ENCODE assay signal across 21 cellular contexts in genomic region chr6:19354181-19354580, GRCh38.
"Had no signal": no experiment of that assay in that cellular context is flagged by ENCODE, and none has a peak within 500 bp of the region (broad histone marks: within the 10 kb centered on the region; RNA-seq: fewer than 3 reads in every experiment).

No MANE protein-coding gene starts in this region.

- H3K27me3 Mint-ChIP-seq: activated B cell treated with CpG ODN at 0.5 μM for 24 hours; activated CD4-positive, alpha-beta memory T cell treated with anti-CD3 and anti-CD28 coated beads for 36 hours; activated CD8-positive, alpha-beta memory T cell treated with anti-CD3 and anti-CD28 coated beads, Interleukin-2, amount 10 ng/mL, durations not matched to agents 7 days and 5 days; activated naive CD8-positive, alpha-beta T cell treated with anti-CD3 and anti-CD28 coated beads, Interleukin-2, amount 10 ng/mL, durations not matched to agents 7 days and 5 days; activated T-helper 17 cell treated with anti-CD3 and anti-CD28 coated beads, Interleukin-2, amount 50 U/mL, for 72 hours; dendritic cell treated with granulocyte-macrophage colony-stimulating factor and Interleukin-4, amounts not matched to agents 40 ng/mL and 50 ng/mL, for 4 days; stimulated activated memory B cell treated with anti-CD40 and anti-IgM and Interleukin-4, amounts not matched to agents 10 μg/mL and 1 μg/mL and 100 μg/mL, for 72 hours had no signal

- H3K27ac Mint-ChIP-seq: activated B cell treated with CpG ODN at 0.5 μM for 24 hours; activated CD4-positive, alpha-beta memory T cell treated with anti-CD3 and anti-CD28 coated beads for 36 hours; activated CD8-positive, alpha-beta memory T cell treated with anti-CD3 and anti-CD28 coated beads, Interleukin-2, amount 10 ng/mL, durations not matched to agents 7 days and 5 days; activated naive CD8-positive, alpha-beta T cell treated with anti-CD3 and anti-CD28 coated beads, Interleukin-2, amount 10 ng/mL, durations not matched to agents 7 days and 5 days; activated T-helper 17 cell treated with anti-CD3 and anti-CD28 coated beads, Interleukin-2, amount 50 U/mL, for 72 hours; dendritic cell treated with granulocyte-macrophage colony-stimulating factor and Interleukin-4, amounts not matched to agents 40 ng/mL and 50 ng/mL, for 4 days; immature natural killer cell; nephron; stimulated activated memory B cell treated with anti-CD40 and anti-IgM and Interleukin-4, amounts not matched to agents 10 μg/mL and 1 μg/mL and 100 μg/mL, for 72 hours had no signal

- DNase-seq: activated B cell treated with CpG ODN at 0.5 μM for 24 hours; activated CD4-positive, alpha-beta memory T cell treated with anti-CD3 and anti-CD28 coated beads for 36 hours; activated CD4-positive, alpha-beta T cell treated with anti-CD3 and anti-CD28 coated beads for 4 hours; activated CD8-positive, alpha-beta memory T cell treated with anti-CD3 and anti-CD28 coated beads, Interleukin-2, amount 10 ng/mL, durations not matched to agents 7 days and 5 days; activated naive CD4-positive, alpha-beta T cell; activated naive CD8-positive, alpha-beta T cell treated with anti-CD3 and anti-CD28 coated beads, Interleukin-2, amount 10 ng/mL, durations not matched to agents 7 days and 5 days; amygdala; effector CD8-positive, alpha-beta T cell; heart right ventricle; immature natural killer cell; kidney glomerular epithelial cell; left ventricle myocardium inferior; mammary epithelial cell; midbrain; stimulated activated CD4-positive, alpha-beta T cell treated with anti-CD3 and anti-CD28 coated beads, Interleukin-4, amount 100 ng/mL, for 4 hours; upper lobe of right lung had no signal

- H3K9me3 Mint-ChIP-seq: activated T-helper 17 cell treated with anti-CD3 and anti-CD28 coated beads, Interleukin-2, amount 50 U/mL, for 72 hours had no signal

- ATAC-seq: activated CD8-positive, alpha-beta memory T cell treated with anti-CD3 and anti-CD28 coated beads, Interleukin-2, amount 10 ng/mL, durations not matched to agents 7 days and 5 days; activated T-helper 17 cell treated with anti-CD3 and anti-CD28 coated beads, Interleukin-2, amount 50 U/mL, for 72 hours; heart right ventricle; sciatic nerve; stimulated activated memory B cell treated with anti-CD40 and anti-IgM and Interleukin-4, amounts not matched to agents 10 μg/mL and 1 μg/mL and 100 μg/mL, for 72 hours; upper lobe of right lung had no signal

- H3K4me1 Mint-ChIP-seq: activated B cell treated with CpG ODN at 0.5 μM for 24 hours; activated CD8-positive, alpha-beta memory T cell treated with anti-CD3 and anti-CD28 coated beads, Interleukin-2, amount 10 ng/mL, durations not matched to agents 7 days and 5 days; activated naive CD8-positive, alpha-beta T cell treated with anti-CD3 and anti-CD28 coated beads, Interleukin-2, amount 10 ng/mL, durations not matched to agents 7 days and 5 days; activated T-helper 17 cell treated with anti-CD3 and anti-CD28 coated beads, Interleukin-2, amount 50 U/mL, for 72 hours; immature natural killer cell; nephron; stimulated activated memory B cell treated with anti-CD40 and anti-IgM and Interleukin-4, amounts not matched to agents 10 μg/mL and 1 μg/mL and 100 μg/mL, for 72 hours had no signal

- H3K4me3 Mint-ChIP-seq: activated B cell treated with CpG ODN at 0.5 μM for 24 hours; activated CD4-positive, alpha-beta memory T cell treated with anti-CD3 and anti-CD28 coated beads for 36 hours; activated CD8-positive, alpha-beta memory T cell treated with anti-CD3 and anti-CD28 coated beads, Interleukin-2, amount 10 ng/mL, durations not matched to agents 7 days and 5 days; activated naive CD8-positive, alpha-beta T cell treated with anti-CD3 and anti-CD28 coated beads, Interleukin-2, amount 10 ng/mL, durations not matched to agents 7 days and 5 days; activated T-helper 17 cell treated with anti-CD3 and anti-CD28 coated beads, Interleukin-2, amount 50 U/mL, for 72 hours; dendritic cell treated with granulocyte-macrophage colony-stimulating factor and Interleukin-4, amounts not matched to agents 40 ng/mL and 50 ng/mL, for 4 days; immature natural killer cell; nephron; stimulated activated memory B cell treated with anti-CD40 and anti-IgM and Interleukin-4, amounts not matched to agents 10 μg/mL and 1 μg/mL and 100 μg/mL, for 72 hours had no signal

- H3K36me3 Mint-ChIP-seq: activated CD4-positive, alpha-beta memory T cell treated with anti-CD3 and anti-CD28 coated beads for 36 hours; activated CD8-positive, alpha-beta memory T cell treated with anti-CD3 and anti-CD28 coated beads, Interleukin-2, amount 10 ng/mL, durations not matched to agents 7 days and 5 days; activated naive CD8-positive, alpha-beta T cell treated with anti-CD3 and anti-CD28 coated beads, Interleukin-2, amount 10 ng/mL, durations not matched to agents 7 days and 5 days; immature natural killer cell; stimulated activated memory B cell treated with anti-CD40 and anti-IgM and Interleukin-4, amounts not matched to agents 10 μg/mL and 1 μg/mL and 100 μg/mL, for 72 hours had no signal
